In genomic region chr22:29827091-29827490, GRCh38 we compare ENCODE assay signal across 26 cellular contexts.
"Had no signal": no experiment of that assay in that cellular context is flagged by ENCODE, and none has a peak within 500 bp of the region (broad histone marks: within the 10 kb centered on the region; RNA-seq: fewer than 3 reads in every experiment).

No MANE protein-coding gene starts in this region.

- H3K27me3 Mint-ChIP-seq: effector memory CD8-positive, alpha-beta T cell; naive B cell; stimulated activated memory B cell treated with anti-CD40 and anti-IgM and Interleukin-4, amounts not matched to agents 10 μg/mL and 1 μg/mL and 100 μg/mL, for 72 hours; T-cell had no signal

- H3K4me3 Mint-ChIP-seq: activated T-cell treated with anti-CD3 and anti-CD28 coated beads, Interleukin-2, amount 50 U/mL, for 72 hours; effector memory CD8-positive, alpha-beta T cell; naive B cell; stimulated activated memory B cell treated with anti-CD40 and anti-IgM and Interleukin-4, amounts not matched to agents 10 μg/mL and 1 μg/mL and 100 μg/mL, for 72 hours; T-cell had no signal

- ATAC-seq: activated naive CD4-positive, alpha-beta T cell treated with anti-CD3 and anti-CD28 coated beads, Interleukin-2, amount 50 U/mL, for 72 hours; activated T-cell treated with anti-CD3 and anti-CD28 coated beads, Interleukin-2, amount 50 U/mL, for 72 hours; effector memory CD8-positive, alpha-beta T cell; left lobe of liver; mucosa of descending colon; sciatic nerve; SK-N-SH treated with all-trans-retinoic acid at 6 μM for 48 hours; stimulated activated memory B cell treated with anti-CD40 and anti-IgM and Interleukin-4, amounts not matched to agents 10 μg/mL and 1 μg/mL and 100 μg/mL, for 72 hours; T-cell had no signal

- FAIRE-seq: keratinocyte had no signal

- H3K36me3 ChIP-seq: ovary had no signal

- H3K9me3 ChIP-seq: adrenal gland, mucosa of descending colon, ovary, thoracic aorta had no signal

- H3K27ac ChIP-seq: cardiac muscle cell, epithelial cell of prostate, ovary, thoracic aorta, WERI-Rb-1 had no signal

- H3K27ac Mint-ChIP-seq: activated T-cell treated with anti-CD3 and anti-CD28 coated beads, Interleukin-2, amount 50 U/mL, for 72 hours; stimulated activated memory B cell treated with anti-CD40 and anti-IgM and Interleukin-4, amounts not matched to agents 10 μg/mL and 1 μg/mL and 100 μg/mL, for 72 hours; T-cell had no signal

- H3K9me3 Mint-ChIP-seq: activated naive CD4-positive, alpha-beta T cell treated with anti-CD3 and anti-CD28 coated beads, Interleukin-2, amount 50 U/mL, for 72 hours; activated T-cell treated with anti-CD3 and anti-CD28 coated beads, Interleukin-2, amount 50 U/mL, for 72 hours; effector memory CD8-positive, alpha-beta T cell; naive B cell; stimulated activated memory B cell treated with anti-CD40 and anti-IgM and Interleukin-4, amounts not matched to agents 10 μg/mL and 1 μg/mL and 100 μg/mL, for 72 hours; T-cell had no signal

- H3K4me2 ChIP-seq: smooth muscle cell had no signal

- H3K4me3 ChIP-seq: adrenal gland, cardiac muscle cell, mucosa of descending colon, ovary, smooth muscle cell, thoracic aorta had no signal

- H3K27me3 ChIP-seq: adrenal gland, cardiac muscle cell, ovary had no signal

- DNase-seq: activated CD4-positive, alpha-beta T cell treated with anti-CD3 and anti-CD28 coated beads for 1 hour; activated CD8-positive, alpha-beta memory T cell treated with anti-CD3 and anti-CD28 coated beads for 24 hours; activated CD8-positive, alpha-beta memory T cell treated with anti-CD3 and anti-CD28 coated beads, Interleukin-2, amount 50 U/mL, for 48 hours; activated gamma-delta T cell; activated T-cell treated with anti-CD3 and anti-CD28 coated beads, Interleukin-2, amount 50 U/mL, for 72 hours; effector memory CD8-positive, alpha-beta T cell; glutamatergic neuron; hippocampal formation; mucosa of descending colon; naive B cell; ovary; stimulated activated CD4-positive, alpha-beta T cell treated with anti-CD3 and anti-CD28 coated beads, Interleukin-4, amount 100 ng/mL, for 1 hour; T-cell; T1000; WERI-Rb-1 had no signal
